Comparison of ENCODE assay signal across 9 cellular contexts in genomic region chr3:30605005-30605404, GRCh38. TPM values are rescaled to one million over a fixed set of nuclear protein-coding genes. Genes with fewer than 3 reads are reported as not detected.
DNase-seq lines count a peak whose midpoint lies in the region; ATAC-seq and TF ChIP-seq lines count a peak whose summit lies in the region.
"Had no signal": no experiment of that assay in that cellular context is flagged by ENCODE, and none has a peak within 500 bp of the region (broad histone marks: within the 10 kb centered on the region; RNA-seq: fewer than 3 reads in every experiment).

No MANE protein-coding gene starts in this region.

- H3K9me3 ChIP-seq in esophagus muscularis mucosa (no peaks in the 10 kb centered on the region), skeletal muscle tissue (ENCODE audit: control insufficient read depth in 3 of 3, low read length in 3 of 3) (no peaks in the 10 kb centered on the region)

- H3K4me3 Mint-ChIP-seq in GM23338 = peak overlapping the region; percentile 23; the same call in 1 of the 3 replicates
- H3K4me3 Mint-ChIP-seq in T-cell = peak overlapping the region; percentile 94 to 98 (median 97)
- no peak overlapping the region for H3K4me3 Mint-ChIP-seq in HFFc6

- no peak for TF ChIP-seq POLR2A in esophagus muscularis mucosa (IDR thresholded peaks at IDR 0.05; ENCODE audit: low read depth)

- H3K27me3 ChIP-seq in GM23338 (ENCODE audit: insufficient read depth) = no peaks in the 10 kb centered on the region; the same call in 1 of the 2 replicates
- no peaks in the 10 kb centered on the region for H3K27me3 ChIP-seq in esophagus muscularis mucosa
- H3K27me3 ChIP-seq in skeletal muscle tissue (ENCODE audit: control insufficient read depth in 3 of 3, insufficient read depth in 3 of 3, low read length in 3 of 3) = no peaks in the 10 kb centered on the region

- 54% methylated on average over 4 of the region's 4 CpGs for WGBS in esophagus muscularis mucosa

- no peaks in the 10 kb centered on the region for H4K20me1 ChIP-seq in GM23338 (replicated peaks; ENCODE audit: insufficient read depth)

- H3K27me3 Mint-ChIP-seq in GM23338 (ENCODE audit: insufficient read depth, low read depth, poor library complexity) = peaks cover 15% of the 10 kb centered on the region
- H3K27me3 Mint-ChIP-seq in T-cell = no peaks in the 10 kb centered on the region
- H3K27me3 Mint-ChIP-seq in HFFc6 (ENCODE audit: insufficient read depth) = peaks cover 3% of the 10 kb centered on the region; the same call in 1 of the 2 replicates

- H3K4me3 ChIP-seq in GM23338 = no peak overlapping the region
- no peak overlapping the region for H3K4me3 ChIP-seq in esophagus muscularis mucosa
- H3K4me3 ChIP-seq in skeletal muscle tissue (ENCODE audit: low read length in 3 of 3) = no peak overlapping the region

- no peaks in the 10 kb centered on the region for H3K36me3 Mint-ChIP-seq in GM23338 (ENCODE audit: low read depth)
- peaks cover 7% of the 10 kb centered on the region for H3K36me3 Mint-ChIP-seq in T-cell
- H3K36me3 Mint-ChIP-seq in HFFc6 (ENCODE audit: low read depth) = peaks cover 24% of the 10 kb centered on the region

- no peak for ATAC-seq in GM23338
- no peak for ATAC-seq in T-cell (replicated peaks in 1 of 4)
- no peak for ATAC-seq in GM19463 (IDR thresholded peaks at IDR 0.05; ENCODE audit: unreplicated experiment)
- no peak for ATAC-seq in GM19397 (IDR thresholded peaks at IDR 0.05; ENCODE audit: unreplicated experiment)

- peaks cover 32% of the 10 kb centered on the region for H3K4me1 Mint-ChIP-seq in GM23338
- H3K4me1 Mint-ChIP-seq in T-cell = peaks cover 50 to 65% (median 51%) of the 10 kb centered on the region in 3 donors
- peaks cover 47% of the 10 kb centered on the region for H3K4me1 Mint-ChIP-seq in HFFc6 (ENCODE audit: low read depth)

- H3K79me2 ChIP-seq in GM23338 (replicated peaks; ENCODE audit: insufficient read depth) = peaks cover 28% of the 10 kb centered on the region

- DNase-seq in GM23338 (ENCODE audit: low spot score) (no peak), T-cell (no peak), esophagus muscularis mucosa (ENCODE audit: extremely low spot score) (no peak), ureter (ENCODE audit: low spot score) (no peak), HFFc6 (no peak)
- DNase-seq: HCEC 1CT had no signal

- intact Hi-C loops in esophagus muscularis mucosa (cut with DNase I) = loop anchor here (5.0 to 10.0 kb wide), 3 partner anchors 87 to 490 kb away; no protein-coding TSS in a partner anchor

- H3K36me3 ChIP-seq in GM23338 (ENCODE audit: insufficient read depth) = no peaks in the 10 kb centered on the region
- no peaks in the 10 kb centered on the region for H3K36me3 ChIP-seq in esophagus muscularis mucosa
- H3K36me3 ChIP-seq in skeletal muscle tissue (ENCODE audit: control insufficient read depth in 3 of 3, insufficient read depth in 3 of 3, low read length in 3 of 3) = no peaks in the 10 kb centered on the region

- H3K9me3 Mint-ChIP-seq in GM23338 (no peaks in the 10 kb centered on the region), T-cell (no peaks in the 10 kb centered on the region), HFFc6 (peaks cover 6% of the 10 kb centered on the region; the same call in 1 of the 2 replicates)

- no peak overlapping the region for H3K4me2 ChIP-seq in GM23338

- 0 out of 2 replicates have a peak, but pooled peaks cover 6% of the 10 kb centered on the region for H3K9me2 ChIP-seq in GM23338 (ENCODE audit: insufficient read depth)

- no peak for TF ChIP-seq EP300 in esophagus muscularis mucosa (IDR thresholded peaks at IDR 0.05)

- H2AFZ ChIP-seq in GM23338 = 0 out of 2 replicates have a peak overlapping the region, but pooled peaks have one; percentile 0

- H3K27ac ChIP-seq in GM23338 (ENCODE audit: low read depth) = no peak overlapping the region
- peak overlapping the region; percentile 19 to 99 (median 68) for H3K27ac ChIP-seq in esophagus muscularis mucosa (replicated peaks in 1 of 4)
- H3K27ac ChIP-seq in skeletal muscle tissue (ENCODE audit: low read depth, low read length) = peak overlapping the region; percentile 3

- H3F3A ChIP-seq in GM23338 (replicated peaks; ENCODE audit: low read depth) = no peaks in the 10 kb centered on the region

- H3K4me1 ChIP-seq in GM23338 (ENCODE audit: insufficient read depth) (peaks cover 25% of the 10 kb centered on the region), esophagus muscularis mucosa (peaks cover 9 to 39% (median 29%) of the 10 kb centered on the region in 4 donors), skeletal muscle tissue (ENCODE audit: control insufficient read depth in 3 of 3, insufficient read depth in 3 of 3, low read length in 3 of 3) (peaks cover 2 to 4% (median 3%) of the 10 kb centered on the region in 3 donors)

- no peak overlapping the region for H3K9ac ChIP-seq in skeletal muscle tissue (ENCODE audit: low read depth in 1 of 3, low read length in 3 of 3)

- no peak overlapping the region for H3K27ac Mint-ChIP-seq in GM23338
- H3K27ac Mint-ChIP-seq in T-cell = peak overlapping the region; percentile 99 to 100
- no peak overlapping the region for H3K27ac Mint-ChIP-seq in HFFc6

- CTCF ChIA-PET in T-cell (lab: Charles Lee) = interaction anchor here in 1 of 2 donors (1.3 kb wide), 1 partner anchor 67 kb away, joined by 3 read pairs; no protein-coding TSS in a partner anchor

- POLR2A ChIA-PET in T-cell (lab: Charles Lee) = interaction anchor here (0.6 to 1.0 kb wide), 4 partner anchors 11 to 89 kb away, joined by 3 to 6 read pairs (median 3); no protein-coding TSS in a partner anchor

- TF ChIP-seq CTCF in GM23338 (conservative IDR thresholded peaks at IDR 0.05; ENCODE audit: low read depth in 2 of 2) = no peak
- no peak for TF ChIP-seq CTCF in esophagus muscularis mucosa (IDR thresholded peaks at IDR 0.05)
- TF ChIP-seq CTCF in HFFc6 (IDR thresholded peaks at IDR 0.05) = no peak

TF ChIP-seq in GM23338, 12 proteins besides CTCF, POLR2A, EP300 and RAD21:
- no peak for TF ChIP-seq NANOG (IDR thresholded peaks at IDR 0.05; ENCODE audit: borderline replicate concordance)

RNA-seq across cellular contexts. Expression of gene TGFBR2, which starts 1.4 kb away (rescaled TPM):
- 12.2 and 13.0 TPM in 2 replicates for total RNA-seq in GM23338 (2014; rRNA removed; shearing (Covaris generic))
- polyA plus RNA-seq in GM23338 (2016; fragmentation: Nextera tagmentation; extraction: Ambion mirVana) = 3.7 and 4.7 TPM in 2 replicates
- total RNA-seq in T-cell (100 to 1,000 TPM; 114 to 145 (median 127) TPM), esophagus muscularis mucosa (100 to 1,000 TPM; 202 to 292 (median 261) TPM), skeletal muscle tissue (44.9 TPM), ureter (177 TPM)
- total RNA-seq in HFFc6 (2021; fragmentation: NEBNext Ultra II Directional; extraction: Animal tissue kit (Norgen Biotek cat#: 25700)) = 100 to 1,000 TPM in 4 of 6 experiments, 10 to 100 TPM in 2; 78.5 to 135 (median 118) TPM

Comparison
In these comparisons a context has a peak if more than half of its experiments do, and no peak if none do; other contexts are left out.
1. H3K27ac Mint-ChIP-seq: peak in T-cell (2 of 2); none in GM23338 (single experiment) and HFFc6 (single experiment).